8 cellular contexts compared by ENCODE assay signal in the genomic region with DNA sequence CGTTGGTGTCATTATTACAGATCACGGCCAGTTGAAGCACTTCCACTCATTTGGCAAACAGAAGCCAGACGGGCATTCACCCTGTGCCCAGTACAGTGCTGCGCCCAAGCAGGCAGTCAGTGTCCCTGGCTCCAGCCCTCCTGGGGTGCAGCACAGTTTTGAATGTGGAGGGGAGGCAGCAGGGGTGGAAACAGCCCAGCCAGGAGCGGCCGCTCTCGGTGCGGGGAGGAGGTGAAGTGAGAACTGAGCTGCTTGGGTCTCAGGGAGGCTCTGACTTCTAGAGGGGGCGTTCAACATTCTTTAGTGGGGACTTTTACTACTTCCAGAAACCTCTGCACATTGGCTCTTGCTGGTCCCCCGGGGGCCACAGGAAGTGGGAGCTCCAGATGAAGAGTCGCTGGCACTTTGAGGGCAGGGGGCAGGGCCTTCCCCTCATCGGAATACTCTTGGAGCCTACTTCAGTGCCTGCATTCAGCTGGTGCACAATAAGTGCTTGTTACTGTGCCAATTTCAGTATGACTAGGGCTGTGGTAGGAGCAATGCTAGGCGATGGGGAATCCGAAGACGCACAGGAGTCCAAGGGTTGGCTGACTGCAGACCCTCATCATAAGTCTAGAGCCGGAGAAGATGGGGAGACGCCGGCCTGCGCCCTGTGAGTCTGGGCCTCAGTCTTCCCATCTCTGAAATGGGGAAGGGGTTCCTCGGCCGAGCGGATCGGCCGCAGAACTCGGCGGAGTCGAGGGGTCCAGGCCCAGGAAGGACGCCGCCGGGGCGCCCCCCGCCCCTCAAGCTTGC. TPM values are rescaled to one million over a fixed set of nuclear protein-coding genes. Genes with fewer than 3 reads are reported as not detected.
DNase-seq lines count a peak whose midpoint lies in the region; ATAC-seq lines count a peak whose summit lies in the region.

No MANE protein-coding gene starts in this region.

- peak overlapping the region in 1 of 2 donors; percentile 48 for H3K9ac ChIP-seq in stomach smooth muscle (ENCODE audit: low read length in 2 of 2)

- no peak for DNase-seq in activated naive CD4-positive, alpha-beta T cell treated with anti-CD3 and anti-CD28 coated beads for 36 hours
- DNase-seq in activated naive CD4-positive, alpha-beta T cell (lab: John Stamatoyannopoulos, UW) = no peak
- no peak for DNase-seq in activated T-helper 1 cell treated with anti-CD3 and anti-CD28 coated beads, Interleukin-12 subunit alpha, Interleukin-12 subunit beta, Interleukin-2, Interleukin-4 antibody, amounts not matched to agents 30 ng/mL and 10 ng/mL and 1 ng/mL, durations not matched to agents 14 hours and 24 hours and 36 hours (ENCODE audit: low spot score)
- DNase-seq in immature natural killer cell (peak in 1 of 3 donors; percentile 14), NK-92 (lab: John Stamatoyannopoulos, UW; ENCODE audit: unreplicated experiment) (no peak), RKO (ENCODE audit: low spot score) (no peak)

- H3K36me3 ChIP-seq in stomach smooth muscle (ENCODE audit: control insufficient read depth in 2 of 2, insufficient read depth in 2 of 2, low read length in 2 of 2) = no peaks in the 10 kb centered on the region

- peaks cover 29% of the 10 kb centered on the region for H3K4me1 ChIP-seq in stomach smooth muscle (ENCODE audit: control insufficient read depth, insufficient read depth, low read length)

- H3K4me1 Mint-ChIP-seq in activated naive CD4-positive, alpha-beta T cell treated with anti-CD3 and anti-CD28 coated beads for 36 hours (ENCODE audit: low read depth) = peaks cover 25% of the 10 kb centered on the region
- H3K4me1 Mint-ChIP-seq in activated T-helper 1 cell treated with anti-CD3 and anti-CD28 coated beads, Interleukin-12 subunit alpha, Interleukin-12 subunit beta, Interleukin-2, Interleukin-4 antibody, amounts not matched to agents 30 ng/mL and 10 ng/mL and 1 ng/mL, durations not matched to agents 14 hours and 24 hours and 36 hours (ENCODE audit: low read depth) = peaks cover 54% of the 10 kb centered on the region
- peaks cover 46 to 52% of the 10 kb centered on the region in 2 donors for H3K4me1 Mint-ChIP-seq in immature natural killer cell

- CTCF ChIA-PET in activated naive CD4-positive, alpha-beta T cell treated with anti-CD3 and anti-CD28 coated beads for 36 hours (lab: Charles Lee) = no interaction called here

- no peaks in the 10 kb centered on the region for H3K9me3 ChIP-seq in stomach smooth muscle (ENCODE audit: control insufficient read depth in 2 of 2, low read length in 2 of 2)

- H3K27ac ChIP-seq in stomach smooth muscle (ENCODE audit: low read length) = no peak overlapping the region

- intact Hi-C loops in activated naive CD4-positive, alpha-beta T cell treated with anti-CD3 and anti-CD28 coated beads for 36 hours (cut with micrococcal nuclease) = no loop called here
- intact Hi-C loops in activated T-helper 1 cell treated with anti-CD3 and anti-CD28 coated beads, Interleukin-12 subunit alpha, Interleukin-12 subunit beta, Interleukin-2, Interleukin-4 antibody, amounts not matched to agents 30 ng/mL and 10 ng/mL and 1 ng/mL, durations not matched to agents 14 hours and 24 hours and 36 hours (cut with micrococcal nuclease) = no loop called here

- H3K4me3 ChIP-seq in stomach smooth muscle (ENCODE audit: low read length in 2 of 2) = peak overlapping the region; percentile 49 to 86

- peaks cover 53% of the 10 kb centered on the region for H3K27me3 Mint-ChIP-seq in activated naive CD4-positive, alpha-beta T cell treated with anti-CD3 and anti-CD28 coated beads for 36 hours (ENCODE audit: low read depth)
- H3K27me3 Mint-ChIP-seq in activated T-helper 1 cell treated with anti-CD3 and anti-CD28 coated beads, Interleukin-12 subunit alpha, Interleukin-12 subunit beta, Interleukin-2, Interleukin-4 antibody, amounts not matched to agents 30 ng/mL and 10 ng/mL and 1 ng/mL, durations not matched to agents 14 hours and 24 hours and 36 hours (ENCODE audit: insufficient read depth) = peaks cover 37% of the 10 kb centered on the region
- H3K27me3 Mint-ChIP-seq in immature natural killer cell (ENCODE audit: low read depth in 3 of 3) = peaks cover 3 to 9% (median 4%) of the 10 kb centered on the region in 3 donors

- H3K9me3 Mint-ChIP-seq in activated naive CD4-positive, alpha-beta T cell treated with anti-CD3 and anti-CD28 coated beads for 36 hours = no peaks in the 10 kb centered on the region
- no peaks in the 10 kb centered on the region for H3K9me3 Mint-ChIP-seq in activated T-helper 1 cell treated with anti-CD3 and anti-CD28 coated beads, Interleukin-12 subunit alpha, Interleukin-12 subunit beta, Interleukin-2, Interleukin-4 antibody, amounts not matched to agents 30 ng/mL and 10 ng/mL and 1 ng/mL, durations not matched to agents 14 hours and 24 hours and 36 hours
- H3K9me3 Mint-ChIP-seq in immature natural killer cell = no peaks in the 10 kb centered on the region

- H3K27me3 ChIP-seq in stomach smooth muscle (ENCODE audit: control insufficient read depth in 1 of 2, insufficient read depth in 2 of 2, low read length in 2 of 2) = no peaks in the 10 kb centered on the region

- ATAC-seq in HG03565 (IDR thresholded peaks at IDR 0.05; ENCODE audit: unreplicated experiment) = no peak

- peaks cover 2% of the 10 kb centered on the region for H3K36me3 Mint-ChIP-seq in activated naive CD4-positive, alpha-beta T cell treated with anti-CD3 and anti-CD28 coated beads for 36 hours (ENCODE audit: low read depth)
- H3K36me3 Mint-ChIP-seq in activated T-helper 1 cell treated with anti-CD3 and anti-CD28 coated beads, Interleukin-12 subunit alpha, Interleukin-12 subunit beta, Interleukin-2, Interleukin-4 antibody, amounts not matched to agents 30 ng/mL and 10 ng/mL and 1 ng/mL, durations not matched to agents 14 hours and 24 hours and 36 hours (ENCODE audit: low read depth) = no peaks in the 10 kb centered on the region
- H3K36me3 Mint-ChIP-seq in immature natural killer cell = no peaks in the 10 kb centered on the region

- no peak overlapping the region for H3K27ac Mint-ChIP-seq in activated naive CD4-positive, alpha-beta T cell treated with anti-CD3 and anti-CD28 coated beads for 36 hours
- H3K27ac Mint-ChIP-seq in activated T-helper 1 cell treated with anti-CD3 and anti-CD28 coated beads, Interleukin-12 subunit alpha, Interleukin-12 subunit beta, Interleukin-2, Interleukin-4 antibody, amounts not matched to agents 30 ng/mL and 10 ng/mL and 1 ng/mL, durations not matched to agents 14 hours and 24 hours and 36 hours = peak overlapping the region; percentile 76
- H3K27ac Mint-ChIP-seq in immature natural killer cell = peak overlapping the region; percentile 77 to 92 (median 83)

- peak overlapping the region; percentile 75 for H3K4me3 Mint-ChIP-seq in activated naive CD4-positive, alpha-beta T cell treated with anti-CD3 and anti-CD28 coated beads for 36 hours
- H3K4me3 Mint-ChIP-seq in activated T-helper 1 cell treated with anti-CD3 and anti-CD28 coated beads, Interleukin-12 subunit alpha, Interleukin-12 subunit beta, Interleukin-2, Interleukin-4 antibody, amounts not matched to agents 30 ng/mL and 10 ng/mL and 1 ng/mL, durations not matched to agents 14 hours and 24 hours and 36 hours = peak overlapping the region; percentile 87
- H3K4me3 Mint-ChIP-seq in immature natural killer cell = peak overlapping the region; percentile 90 to 94 (median 94)

RNA-seq across cellular contexts. Expression of gene NEK6, which starts 0.5 kb away (rescaled TPM):
- total RNA-seq in activated naive CD4-positive, alpha-beta T cell treated with anti-CD3 and anti-CD28 coated beads for 36 hours = 1 to 10 TPM in 1 of 2 experiments, under 1 TPM in 1; 0.89 to 1.5 TPM
- 17.4 and 21.0 TPM in 2 replicates for total RNA-seq in activated T-helper 1 cell treated with anti-CD3 and anti-CD28 coated beads, Interleukin-12 subunit alpha, Interleukin-12 subunit beta, Interleukin-2, Interleukin-4 antibody, amounts not matched to agents 30 ng/mL and 10 ng/mL and 1 ng/mL, durations not matched to agents 14 hours and 24 hours and 36 hours
- 10 to 100 TPM in 2 of 3 donors, 1 to 10 TPM in 1; 8.8 to 18.0 (median 13.8) TPM for polyA plus RNA-seq in immature natural killer cell
